43 cellular contexts compared by ENCODE assay signal in the genomic region with DNA sequence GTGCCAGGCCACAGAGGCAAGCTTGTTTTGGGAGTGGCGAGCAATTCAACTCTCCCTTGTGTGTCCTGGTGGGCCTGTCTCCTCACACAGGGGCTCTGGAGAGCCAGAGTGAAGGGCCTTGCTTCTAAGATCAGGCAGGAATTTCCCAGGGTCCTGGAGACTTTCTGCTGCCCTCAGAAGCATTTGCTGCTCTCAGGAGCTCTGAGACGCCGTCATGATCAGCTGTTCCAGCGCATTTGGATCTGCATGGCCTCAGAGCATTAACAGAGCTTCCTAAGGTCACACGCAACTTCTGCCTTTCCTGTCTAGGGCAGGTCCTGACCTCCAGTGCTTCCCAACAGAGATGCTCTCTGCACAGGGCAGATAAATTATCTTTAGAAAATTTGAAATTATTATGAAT. TPM values are rescaled to one million over a fixed set of nuclear protein-coding genes. Genes with fewer than 3 reads are reported as not detected.
"Had no signal": no experiment of that assay in that cellular context is flagged by ENCODE, and none has a peak within 500 bp of the region (broad histone marks: within the 10 kb centered on the region; RNA-seq: fewer than 3 reads in every experiment).

No MANE protein-coding gene starts in this region.

- H3K27ac ChIP-seq: adrenal gland, ascending aorta, body of pancreas, brain microvascular endothelial cell, breast epithelium, cardiac muscle cell had no signal

- H3K4me1 Mint-ChIP-seq: activated naive CD4-positive, alpha-beta T cell treated with anti-CD3 and anti-CD28 coated beads, Interleukin-2, amount 10 ng/mL, durations not matched to agents 7 days and 5 days; activated naive CD4-positive, alpha-beta T cell treated with anti-CD3 and anti-CD28 coated beads, Interleukin-2, amount 50 U/mL, for 24 hours; activated naive CD8-positive, alpha-beta T cell treated with anti-CD3 and anti-CD28 coated beads for 36 hours; activated naive CD8-positive, alpha-beta T cell treated with anti-CD3 and anti-CD28 coated beads, Interleukin-2, amount 10 ng/mL, durations not matched to agents 7 days and 5 days; activated naive CD8-positive, alpha-beta T cell treated with anti-CD3 and anti-CD28 coated beads, Interleukin-2, amount 50 U/mL, for 24 hours; activated T-helper 17 cell treated with anti-CD3 and anti-CD28 coated beads, Interleukin-2, amount 50 U/mL, for 72 hours; brain; central memory CD8-positive, alpha-beta T cell had no signal

- H3K27me3 ChIP-seq: adrenal gland, ascending aorta, body of pancreas, brain microvascular endothelial cell, breast epithelium, cardiac muscle cell had no signal

- H3K4me1 ChIP-seq: adrenal gland, ascending aorta, body of pancreas, breast epithelium had no signal

- H3K4me3 Mint-ChIP-seq: activated naive CD4-positive, alpha-beta T cell treated with anti-CD3 and anti-CD28 coated beads for 36 hours; activated naive CD4-positive, alpha-beta T cell treated with anti-CD3 and anti-CD28 coated beads, Interleukin-2, amount 10 ng/mL, durations not matched to agents 7 days and 5 days; activated naive CD4-positive, alpha-beta T cell treated with anti-CD3 and anti-CD28 coated beads, Interleukin-2, amount 50 U/mL, for 24 hours; activated naive CD8-positive, alpha-beta T cell; activated naive CD8-positive, alpha-beta T cell treated with anti-CD3 and anti-CD28 coated beads for 36 hours; activated naive CD8-positive, alpha-beta T cell treated with anti-CD3 and anti-CD28 coated beads, Interleukin-2, amount 10 ng/mL, durations not matched to agents 7 days and 5 days; activated naive CD8-positive, alpha-beta T cell treated with anti-CD3 and anti-CD28 coated beads, Interleukin-2, amount 50 U/mL, for 24 hours; activated T-cell treated with anti-CD3 and anti-CD28 coated beads, Interleukin-2, amount 50 U/mL, for 24 hours; activated T-cell treated with anti-CD3 and anti-CD28 coated beads, Interleukin-2, amount 50 U/mL, for 4 hours; activated T-cell treated with anti-CD3 and anti-CD28 coated beads, Interleukin-2, amount 50 U/mL, for 72 hours; activated T-helper 1 cell treated with anti-CD3 and anti-CD28 coated beads, Interleukin-12 subunit alpha, Interleukin-12 subunit beta, Interleukin-2, Interleukin-4 antibody, amounts not matched to agents 30 ng/mL and 10 ng/mL and 1 ng/mL, durations not matched to agents 14 hours and 24 hours and 36 hours; activated T-helper 17 cell treated with anti-CD3 and anti-CD28 coated beads, Interleukin-2, amount 50 U/mL, for 72 hours; brain; central memory CD8-positive, alpha-beta T cell had no signal

- H3K9me3 Mint-ChIP-seq: activated naive CD4-positive, alpha-beta T cell treated with anti-CD3 and anti-CD28 coated beads, Interleukin-2, amount 50 U/mL, for 24 hours; activated naive CD8-positive, alpha-beta T cell treated with anti-CD3 and anti-CD28 coated beads, Interleukin-2, amount 50 U/mL, for 24 hours; activated T-cell treated with anti-CD3 and anti-CD28 coated beads, Interleukin-2, amount 50 U/mL, for 24 hours; activated T-helper 2 cell treated with anti-CD3 and anti-CD28 coated beads, Interferon-gamma antibody, Interleukin-2, Interleukin-4, amounts not matched to agents 10 μg/mL and 5 μg/mL and 100 μg/mL, durations not matched to agents 14 hours and 24 hours and 36 hours had no signal

- DNase-seq: activated effector memory CD4-positive, alpha-beta T cell treated with anti-CD3 and anti-CD28 coated beads, Interleukin-2, amount 50 U/mL, for 16 hours; activated effector memory CD4-positive, alpha-beta T cell treated with Interleukin-2 at 50 U/mL for 16 hours; activated gamma-delta T cell; activated gamma-delta T cell treated with Interleukin-2 at 50 U/mL for 16 hours; activated naive CD4-positive, alpha-beta T cell; activated naive CD4-positive, alpha-beta T cell treated with anti-CD3 and anti-CD28 coated beads for 36 hours; activated naive CD4-positive, alpha-beta T cell treated with anti-CD3 and anti-CD28 coated beads, Interleukin-2, amount 10 ng/mL, durations not matched to agents 7 days and 5 days; activated naive CD4-positive, alpha-beta T cell treated with anti-CD3 and anti-CD28 coated beads, Interleukin-2, amount 50 U/mL, for 16 hours; activated naive CD4-positive, alpha-beta T cell treated with Interleukin-2 at 50 U/mL for 16 hours; activated naive CD8-positive, alpha-beta T cell treated with anti-CD3 and anti-CD28 coated beads for 36 hours; activated naive CD8-positive, alpha-beta T cell treated with anti-CD3 and anti-CD28 coated beads, Interleukin-2, amount 10 ng/mL, durations not matched to agents 7 days and 5 days; activated naive CD8-positive, alpha-beta T cell treated with anti-CD3 and anti-CD28 coated beads, Interleukin-2, amount 50 U/mL, for 24 hours; activated T-cell treated with anti-CD3 and anti-CD28 coated beads for 4 hours; activated T-cell treated with anti-CD3 and anti-CD28 coated beads, Interleukin-2, amount 50 U/mL, for 1 hour; activated T-cell treated with anti-CD3 and anti-CD28 coated beads, Interleukin-2, amount 50 U/mL, for 24 hours; activated T-cell treated with anti-CD3 and anti-CD28 coated beads, Interleukin-2, amount 50 U/mL, for 4 hours; activated T-cell treated with anti-CD3 and anti-CD28 coated beads, Interleukin-2, amount 50 U/mL, for 48 hours; activated T-cell treated with anti-CD3 and anti-CD28 coated beads, Interleukin-2, amount 50 U/mL, for 72 hours; adrenal gland; amniotic stem cell; amygdala; anterior cingulate cortex; aorta; body of pancreas; brain microvascular endothelial cell; caudate nucleus; central memory CD4-positive, alpha-beta T cell; cerebellar nuclear complex had no signal

- H3K36me3 ChIP-seq: adrenal gland, ascending aorta, brain microvascular endothelial cell, breast epithelium, cardiac muscle cell had no signal

- H3K27me3 Mint-ChIP-seq: activated naive CD4-positive, alpha-beta T cell treated with anti-CD3 and anti-CD28 coated beads, Interleukin-2, amount 10 ng/mL, durations not matched to agents 7 days and 5 days; activated naive CD4-positive, alpha-beta T cell treated with anti-CD3 and anti-CD28 coated beads, Interleukin-2, amount 50 U/mL, for 24 hours; activated naive CD8-positive, alpha-beta T cell treated with anti-CD3 and anti-CD28 coated beads for 36 hours; activated naive CD8-positive, alpha-beta T cell treated with anti-CD3 and anti-CD28 coated beads, Interleukin-2, amount 10 ng/mL, durations not matched to agents 7 days and 5 days; activated T-cell treated with anti-CD3 and anti-CD28 coated beads, Interleukin-2, amount 50 U/mL, for 24 hours; central memory CD8-positive, alpha-beta T cell had no signal

- ATAC-seq: activated naive CD4-positive, alpha-beta T cell treated with anti-CD3 and anti-CD28 coated beads, Interleukin-2, amount 50 U/mL, for 72 hours; activated naive CD8-positive, alpha-beta T cell treated with anti-CD3 and anti-CD28 coated beads, Interleukin-2, amount 50 U/mL, for 24 hours; activated T-cell treated with anti-CD3 and anti-CD28 coated beads, Interleukin-2, amount 50 U/mL, for 4 hours; activated T-cell treated with anti-CD3 and anti-CD28 coated beads, Interleukin-2, amount 50 U/mL, for 72 hours; activated T-helper 17 cell treated with anti-CD3 and anti-CD28 coated beads, Interleukin-2, amount 50 U/mL, for 72 hours; body of pancreas had no signal

- H3K4me3 ChIP-seq: adrenal gland, ascending aorta, body of pancreas, breast epithelium, cardiac muscle cell had no signal

- H3K36me3 Mint-ChIP-seq: activated naive CD4-positive, alpha-beta T cell treated with anti-CD3 and anti-CD28 coated beads, Interleukin-2, amount 10 ng/mL, durations not matched to agents 7 days and 5 days; activated naive CD4-positive, alpha-beta T cell treated with anti-CD3 and anti-CD28 coated beads, Interleukin-2, amount 50 U/mL, for 24 hours; activated naive CD8-positive, alpha-beta T cell; activated naive CD8-positive, alpha-beta T cell treated with anti-CD3 and anti-CD28 coated beads for 36 hours; activated naive CD8-positive, alpha-beta T cell treated with anti-CD3 and anti-CD28 coated beads, Interleukin-2, amount 10 ng/mL, durations not matched to agents 7 days and 5 days; brain had no signal

- H3K9me3 ChIP-seq: adrenal gland, ascending aorta, body of pancreas, breast epithelium had no signal

- H3K27ac Mint-ChIP-seq: activated naive CD4-positive, alpha-beta T cell treated with anti-CD3 and anti-CD28 coated beads for 36 hours; activated naive CD4-positive, alpha-beta T cell treated with anti-CD3 and anti-CD28 coated beads, Interleukin-2, amount 10 ng/mL, durations not matched to agents 7 days and 5 days; activated naive CD4-positive, alpha-beta T cell treated with anti-CD3 and anti-CD28 coated beads, Interleukin-2, amount 50 U/mL, for 24 hours; activated naive CD4-positive, alpha-beta T cell treated with anti-CD3 and anti-CD28 coated beads, Interleukin-2, amount 50 U/mL, for 72 hours; activated naive CD8-positive, alpha-beta T cell; activated naive CD8-positive, alpha-beta T cell treated with anti-CD3 and anti-CD28 coated beads for 36 hours; activated naive CD8-positive, alpha-beta T cell treated with anti-CD3 and anti-CD28 coated beads, Interleukin-2, amount 10 ng/mL, durations not matched to agents 7 days and 5 days; activated naive CD8-positive, alpha-beta T cell treated with anti-CD3 and anti-CD28 coated beads, Interleukin-2, amount 50 U/mL, for 24 hours; activated T-cell treated with anti-CD3 and anti-CD28 coated beads, Interleukin-2, amount 50 U/mL, for 24 hours; activated T-cell treated with anti-CD3 and anti-CD28 coated beads, Interleukin-2, amount 50 U/mL, for 72 hours; activated T-helper 1 cell treated with anti-CD3 and anti-CD28 coated beads, Interleukin-12 subunit alpha, Interleukin-12 subunit beta, Interleukin-2, Interleukin-4 antibody, amounts not matched to agents 30 ng/mL and 10 ng/mL and 1 ng/mL, durations not matched to agents 14 hours and 24 hours and 36 hours; activated T-helper 17 cell treated with anti-CD3 and anti-CD28 coated beads, Interleukin-2, amount 50 U/mL, for 72 hours; activated T-helper 2 cell treated with anti-CD3 and anti-CD28 coated beads, Interferon-gamma antibody, Interleukin-2, Interleukin-4, amounts not matched to agents 10 μg/mL and 5 μg/mL and 100 μg/mL, durations not matched to agents 14 hours and 24 hours and 36 hours; brain had no signal

RNA-seq across cellular contexts. Expression of a gene that starts 52.2 kb away (rescaled TPM):
- total RNA-seq: activated naive CD4-positive, alpha-beta T cell treated with anti-CD3 and anti-CD28 coated beads for 36 hours; activated naive CD4-positive, alpha-beta T cell treated with anti-CD3 and anti-CD28 coated beads, Interleukin-2, amount 50 U/mL, for 72 hours; activated naive CD8-positive, alpha-beta T cell treated with anti-CD3 and anti-CD28 coated beads for 36 hours; activated naive CD8-positive, alpha-beta T cell treated with anti-CD3 and anti-CD28 coated beads, Interleukin-2, amount 10 ng/mL, durations not matched to agents 7 days and 5 days; activated T-cell treated with anti-CD3 and anti-CD28 coated beads, Interleukin-2, amount 50 U/mL, for 4 hours; activated T-cell treated with anti-CD3 and anti-CD28 coated beads, Interleukin-2, amount 50 U/mL, for 72 hours; activated T-helper 1 cell treated with anti-CD3 and anti-CD28 coated beads, Interleukin-12 subunit alpha, Interleukin-12 subunit beta, Interleukin-2, Interleukin-4 antibody, amounts not matched to agents 30 ng/mL and 10 ng/mL and 1 ng/mL, durations not matched to agents 14 hours and 24 hours and 36 hours; activated T-helper 2 cell treated with anti-CD3 and anti-CD28 coated beads, Interferon-gamma antibody, Interleukin-2, Interleukin-4, amounts not matched to agents 10 μg/mL and 5 μg/mL and 100 μg/mL, durations not matched to agents 14 hours and 24 hours and 36 hours; aorta; ascending aorta; astrocyte; body of pancreas; bronchial epithelial cell; cardiac muscle cell; cardiac septum; cerebellum had no signal
- polyA plus RNA-seq: aorta, cardiac muscle cell had no signal
